ENCODE assay signal across 1 cellular context in genomic region chr1:29148656-29149491, GRCh38.
TF ChIP-seq lines count a peak whose summit lies in the region.

No MANE protein-coding gene starts in this region.

TF ChIP-seq in WTC11, 78 proteins besides CTCF, POLR2A, EP300 and RAD21 (continued from another document):
- TF ChIP-seq PRDM15 (CRISPR knock-in tag; IDR thresholded peaks at IDR 0.05) = peak; percentile 74
